ENCODE assay signal across 8 cellular contexts in genomic region chr16:21599994-21600773, GRCh38. TPM values are rescaled to one million over a fixed set of nuclear protein-coding genes. Genes with fewer than 3 reads are reported as not detected.
DNase-seq lines count a peak whose midpoint lies in the region; ATAC-seq and TF ChIP-seq lines count a peak whose summit lies in the region.

No MANE protein-coding gene starts in this region.

- H3K9ac ChIP-seq in SK-N-MC (ENCODE audit: insufficient read length), result peak overlapping the region; percentile 89

- H3K27me3 ChIP-seq in lung (ENCODE audit: control insufficient read depth, insufficient read depth), result no peaks in the 10 kb centered on the region
- no peaks in the 10 kb centered on the region for H3K27me3 ChIP-seq in thymus (ENCODE audit: control insufficient read depth, insufficient read depth)

- H3K4me3 ChIP-seq in SK-N-MC, result peak overlapping the region; percentile 92
- peak overlapping the region; percentile 92 for H3K4me3 ChIP-seq in coronary artery
- peak overlapping the region; percentile 94 for H3K4me3 ChIP-seq in lung
- H3K4me3 ChIP-seq in thymus (ENCODE audit: low read length), result peak overlapping the region; percentile 97

- DNase-seq in EL (peak; percentile 42), SK-N-MC (ENCODE audit: low read depth, low spot score) (no peak), coronary artery (ENCODE audit: low spot score) (no peak), lung (ENCODE audit: low spot score) (no peak)
- DNase-seq in stimulated activated CD4-positive, alpha-beta T cell treated with anti-CD3 and anti-CD28 coated beads, Interleukin-4, amount 100 ng/mL, for 1 hour, result no peak

- H3K36me3 ChIP-seq in SK-N-MC (ENCODE audit: insufficient read depth, low read length) (no peaks in the 10 kb centered on the region), lung (ENCODE audit: control insufficient read depth in 2 of 2, insufficient read depth in 2 of 2, low read length in 2 of 2) (no peaks in the 10 kb centered on the region), thymus (ENCODE audit: control insufficient read depth, insufficient read depth) (no peaks in the 10 kb centered on the region)

- 0 to 1% methylated on average over 52 to 56 of the region's 56 CpGs for WGBS in lung, 2 donors
- WGBS in thymus, result under 1% methylated on average over 56 of the region's 56 CpGs

- H3K9me3 ChIP-seq in SK-N-MC (ENCODE audit: low read depth, low read length), result no peaks in the 10 kb centered on the region
- no peaks in the 10 kb centered on the region for H3K9me3 ChIP-seq in lung (ENCODE audit: control insufficient read depth in 2 of 2, insufficient read depth in 1 of 2, low read length in 1 of 2)
- H3K9me3 ChIP-seq in thymus (ENCODE audit: control insufficient read depth), result no peaks in the 10 kb centered on the region

- TF ChIP-seq CTCF in coronary artery (IDR thresholded peaks at IDR 0.05) (no peak), lung (IDR thresholded peaks at IDR 0.05; ENCODE audit: control extremely low read depth, extremely low read depth) (no peak)

- H3K4me1 ChIP-seq in lung (ENCODE audit: control insufficient read depth in 2 of 2, insufficient read depth in 2 of 2, low read length in 2 of 2) (peaks cover 4 to 5% of the 10 kb centered on the region in 2 donors), thymus (ENCODE audit: control insufficient read depth, insufficient read depth, low read length) (peaks cover 11% of the 10 kb centered on the region)

- H3K27ac ChIP-seq in SK-N-MC, result peak overlapping the region; percentile 52; the same call in 1 of the 2 replicates
- peak overlapping the region; percentile 88 to 96 for H3K27ac ChIP-seq in coronary artery
- peak overlapping the region; percentile 91 to 97 for H3K27ac ChIP-seq in lung (ENCODE audit: low read depth in 1 of 2, low read length in 1 of 2)
- H3K27ac ChIP-seq in thymus (ENCODE audit: low read depth), result peak overlapping the region; percentile 93

- ATAC-seq in GM19438 (IDR thresholded peaks at IDR 0.05; ENCODE audit: low read depth, unreplicated experiment) (peak; percentile 17), HG03520 (IDR thresholded peaks at IDR 0.05; ENCODE audit: unreplicated experiment) (peak; percentile 9), lung (ENCODE audit: insufficient read depth, low FRiP score) (no peak)

RNA-seq across cellular contexts. Expression of gene METTL9, which starts 0.8 kb away (rescaled TPM):
- 100 to 1,000 TPM in 1 of 2 donors, 10 to 100 TPM in 1; 62.8 to 127 TPM for total RNA-seq in lung
- polyA plus RNA-seq in lung, result 10 to 100 TPM; 26.6 to 93.4 TPM
- 97.7 TPM for polyA plus RNA-seq in thymus

RNA-seq across cellular contexts. Expression of gene IGSF6, which starts 52.2 kb away (rescaled TPM):
- total RNA-seq in lung, result 10 to 100 TPM; 12.2 to 35.7 TPM
- polyA plus RNA-seq in lung, result 10 to 100 TPM; 41.9 to 54.3 TPM
- 16.2 TPM for polyA plus RNA-seq in thymus
